ENCODE assay signal across 8 cellular contexts in genomic region chr2:239252433-239253200, GRCh38.
DNase-seq lines count a peak whose midpoint lies in the region; ATAC-seq lines count a peak whose summit lies in the region.
"Had no signal": no experiment of that assay in that cellular context is flagged by ENCODE, and none has a peak within 500 bp of the region (broad histone marks: within the 10 kb centered on the region; RNA-seq: fewer than 3 reads in every experiment).

No MANE protein-coding gene starts in this region.

- no peak overlapping the region for H3K4me3 ChIP-seq in skin epidermis
- H3K4me3 ChIP-seq: thyroid gland had no signal

- intact Hi-C loops in cardiac septum (cut with DNase I) = loop anchor here (5.0 kb wide), 1 partner anchor 75 kb away; no protein-coding TSS in a partner anchor

- DNase-seq in SHP77 (lab: John Stamatoyannopoulos, UW) (peak; percentile 73 to 90), cardiac septum (ENCODE audit: low spot score) (peak; percentile 90), NCI-H128 (lab: John Stamatoyannopoulos, UW; ENCODE audit: unreplicated experiment) (no peak), T-helper 1 cell (no peak), NCI-H446 treated with DMSO at 0.1 percent for 48 hours (lab: John Stamatoyannopoulos, UW) (no peak)

- H3K27ac ChIP-seq in skin epidermis = peak overlapping the region in 15 of 21 experiments; percentile 4 to 70 (median 42)

- peak; percentile 27 for ATAC-seq in GM19395 (IDR thresholded peaks at IDR 0.05; ENCODE audit: unreplicated experiment)

Comparison
In these comparisons a context has a peak if more than half of its experiments do, and no peak if none do; other contexts are left out.
1. DNase-seq: peak in SHP77 (2 of 2) and cardiac septum (single experiment); none in NCI-H128 (single experiment), T-helper 1 cell (0 of 5) and NCI-H446 treated with DMSO at 0.1 percent for 48 hours (single experiment).